15 cellular contexts compared by ENCODE assay signal in genomic region chr10:118278649-118279048, GRCh38.
"Had no signal": no experiment of that assay in that cellular context is flagged by ENCODE, and none has a peak within 500 bp of the region (broad histone marks: within the 10 kb centered on the region; RNA-seq: fewer than 3 reads in every experiment).

No MANE protein-coding gene starts in this region.

- DNase-seq: activated CD4-positive, alpha-beta T cell treated with anti-CD3 and anti-CD28 coated beads, Interleukin-2, amount 50 U/mL, for 1 hour; activated naive CD4-positive, alpha-beta T cell treated with Interleukin-2 at 50 U/mL for 16 hours; activated T-cell treated with anti-CD3 and anti-CD28 coated beads for 4 hours; left ventricle myocardium inferior; naive thymus-derived CD8-positive, alpha-beta T cell; retina; stimulated activated CD4-positive, alpha-beta T cell treated with anti-CD3 and anti-CD28 coated beads, Interleukin-12 subunit alpha, Interleukin-12 subunit beta, amount 100 ng/mL, for 4 hours; stimulated activated CD4-positive, alpha-beta T cell treated with anti-CD3 and anti-CD28 coated beads, Interleukin-2, amount 100 ng/mL, for 24 hours; stomach; testis; upper lobe of left lung had no signal

- H3K4me3 Mint-ChIP-seq: memory B cell; naive thymus-derived CD8-positive, alpha-beta T cell had no signal

- ATAC-seq: activated CD4-positive, CD25-positive, alpha-beta regulatory T cell treated with anti-CD3 and anti-CD28 coated beads, Interleukin-2, amount 50 U/mL, for 24 hours; naive thymus-derived CD8-positive, alpha-beta T cell had no signal

- H3K27ac ChIP-seq: cardiac muscle cell, left ventricle myocardium inferior, neutrophil, stomach, testis, upper lobe of left lung had no signal

- H3K36me3 ChIP-seq: cardiac muscle cell, left ventricle myocardium inferior, neutrophil, stomach, upper lobe of left lung had no signal

- H3K4me1 Mint-ChIP-seq: memory B cell; naive thymus-derived CD8-positive, alpha-beta T cell had no signal

- H3K4me3 ChIP-seq: cardiac muscle cell, left ventricle myocardium inferior, stomach, testis, upper lobe of left lung had no signal

- H3K27ac Mint-ChIP-seq: memory B cell; naive thymus-derived CD8-positive, alpha-beta T cell had no signal

- H3K9me3 ChIP-seq: neutrophil, testis had no signal

- H3K4me1 ChIP-seq: left ventricle myocardium inferior, testis, upper lobe of left lung had no signal

- H3K36me3 Mint-ChIP-seq: memory B cell had no signal

- H3K27me3 ChIP-seq: testis, upper lobe of left lung had no signal
